In the genomic region with DNA sequence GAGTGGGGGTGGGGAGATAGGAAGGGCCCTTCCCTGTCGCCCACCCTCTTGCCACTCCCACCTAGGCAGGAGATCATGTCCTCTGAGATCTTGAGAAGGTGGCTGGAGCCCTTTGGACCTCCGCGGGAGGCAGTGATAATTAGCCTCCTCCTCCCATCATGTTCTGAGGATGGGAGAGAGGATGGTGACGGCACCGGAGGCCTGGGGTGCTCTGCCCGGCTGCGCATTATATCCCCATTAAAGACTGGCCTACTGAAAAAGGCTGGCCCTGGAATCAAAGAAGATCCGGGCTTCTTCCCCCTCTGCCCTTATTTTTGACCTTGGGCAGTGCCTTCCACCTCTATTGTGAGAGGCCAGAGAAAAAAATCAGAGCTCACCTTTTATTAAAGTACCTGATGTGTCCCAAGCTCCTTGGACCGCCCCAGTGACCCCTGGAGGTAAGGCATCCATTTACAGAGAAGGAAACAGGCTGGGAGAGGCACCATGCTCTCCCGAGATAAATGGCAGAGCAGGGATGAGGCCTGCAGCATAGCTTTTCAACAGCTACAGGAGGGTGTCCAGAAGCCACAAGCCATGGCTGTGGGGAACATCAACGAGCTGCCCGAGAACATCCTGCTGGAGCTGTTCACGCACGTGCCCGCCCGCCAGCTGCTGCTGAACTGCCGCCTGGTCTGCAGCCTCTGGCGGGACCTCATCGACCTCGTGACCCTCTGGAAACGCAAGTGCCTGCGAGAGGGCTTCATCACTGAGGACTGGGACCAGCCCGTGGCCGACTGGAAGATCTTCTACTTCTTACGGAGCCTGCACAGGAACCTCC, we compare ENCODE assay signal across 8 cellular contexts. TPM values are rescaled to one million over a fixed set of nuclear protein-coding genes. Genes with fewer than 3 reads are reported as not detected.
DNase-seq lines count a peak whose midpoint lies in the region; ATAC-seq, FAIRE-seq and TF ChIP-seq lines count a peak whose summit lies in the region.

No MANE protein-coding gene starts in this region.

- H3K9me3 Mint-ChIP-seq in T-cell: no peaks in the 10 kb centered on the region

- no peak for ATAC-seq in T-cell (replicated peaks in 1 of 4)
- no peak for ATAC-seq in GM21786 (IDR thresholded peaks at IDR 0.05; ENCODE audit: unreplicated experiment)
- ATAC-seq in HG02973 (IDR thresholded peaks at IDR 0.05; ENCODE audit: unreplicated experiment): no peak

- peak; percentile 58 for FAIRE-seq in GM12892 (lab: Jason Lieb, UNC)

- H3K4me1 Mint-ChIP-seq in T-cell: peaks cover 22 to 31% (median 28%) of the 10 kb centered on the region in 3 donors

- H3K4me3 ChIP-seq in fibroblast of the aortic adventitia (ENCODE audit: low read depth, low read length) (peak overlapping the region; percentile 78), skeletal muscle cell (ENCODE audit: low read depth, low read length) (peak overlapping the region; percentile 68)

- no peak for TF ChIP-seq POLR2A in GM12892 (IDR thresholded peaks at IDR 0.05; ENCODE audit: low read depth, low read length)

- POLR2A ChIA-PET in T-cell (lab: Charles Lee): interaction anchor here in 1 of 2 donors (0.6 kb wide), 1 partner anchor 99 kb away, joined by 8 read pairs; no protein-coding TSS in a partner anchor

- H3K4me3 Mint-ChIP-seq in T-cell: peak overlapping the region; percentile 69 to 81 (median 75)

- CTCF ChIA-PET in T-cell (lab: Charles Lee): interaction anchor here (0.7 to 1.4 kb wide), 3 partner anchors 9 to 341 kb away, joined by 3 to 7 read pairs (median 7); a partner anchor contains a TSS

- peak overlapping the region in 1 of 2 donors; percentile 44 for H3K27ac Mint-ChIP-seq in T-cell

- TF ChIP-seq CTCF in fibroblast of the aortic adventitia (IDR thresholded peaks at IDR 0.05; ENCODE audit: insufficient read depth, low read length): no peak

- peaks cover 4% of the 10 kb centered on the region for H3K36me3 Mint-ChIP-seq in T-cell

- DNase-seq in GM12892 (ENCODE audit: insufficient read length) (no peak), T-cell (no peak), fibroblast of the aortic adventitia (ENCODE audit: low read depth) (no peak), skeletal muscle cell (ENCODE audit: low read depth) (no peak), germinal center (ENCODE audit: low spot score) (no peak), NCI-H128 (lab: John Stamatoyannopoulos, UW; ENCODE audit: unreplicated experiment) (no peak)

- no peaks in the 10 kb centered on the region for H3K27me3 Mint-ChIP-seq in T-cell

RNA-seq across cellular contexts. Expression of a gene that starts 0.8 kb away (rescaled TPM):
- 13.3 TPM for polyA plus RNA-seq in GM12892 (2012; ENCODE audit: missing spikeins)
- 10 to 100 TPM; 46.7 to 64.5 (median 54.3) TPM for total RNA-seq in T-cell
- 8.1 and 16.0 TPM in 2 replicates for total RNA-seq in fibroblast of the aortic adventitia (ENCODE audit: low replicate concordance)

RNA-seq across cellular contexts. Expression of a gene that starts 1.2 kb away (rescaled TPM):
- polyA plus RNA-seq in GM12892 (2012; ENCODE audit: missing spikeins): 0.76 TPM
- total RNA-seq in T-cell (1 to 10 TPM; 4.7 to 8.4 (median 6.3) TPM), fibroblast of the aortic adventitia (ENCODE audit: low replicate concordance) (2.0 and 3.9 TPM in 2 replicates)

RNA-seq across cellular contexts. Expression of a gene that starts 8.5 kb away (rescaled TPM):
- polyA plus RNA-seq in GM12892 (2012; ENCODE audit: missing spikeins): 14.1 TPM
- total RNA-seq in T-cell (1 to 10 TPM; 2.6 to 7.8 (median 6.0) TPM), fibroblast of the aortic adventitia (ENCODE audit: low replicate concordance) (3.4 and 4.5 TPM in 2 replicates)

RNA-seq across cellular contexts. Expression of a gene that starts 25.5 kb away (rescaled TPM):
- polyA plus RNA-seq in GM12892 (2012; ENCODE audit: missing spikeins): 49.0 TPM
- total RNA-seq in T-cell: 10 to 100 TPM; 22.4 to 28.5 (median 24.0) TPM
- 17.6 and 33.1 TPM in 2 replicates for total RNA-seq in fibroblast of the aortic adventitia (ENCODE audit: low replicate concordance)

RNA-seq across cellular contexts. Expression of a gene that starts 36.0 kb away (rescaled TPM):
- not detected for polyA plus RNA-seq in GM12892 (2012; ENCODE audit: missing spikeins)
- total RNA-seq in T-cell (1 to 10 TPM in 1 of 5 donors, under 1 TPM in 4; 0.18 to 2.0 (median 0.23) TPM), fibroblast of the aortic adventitia (ENCODE audit: low replicate concordance) (2.4 TPM in 1 of 2 replicates, not detected in the other)
